ENCODE assay signal across 8 cellular contexts in the genomic region with DNA sequence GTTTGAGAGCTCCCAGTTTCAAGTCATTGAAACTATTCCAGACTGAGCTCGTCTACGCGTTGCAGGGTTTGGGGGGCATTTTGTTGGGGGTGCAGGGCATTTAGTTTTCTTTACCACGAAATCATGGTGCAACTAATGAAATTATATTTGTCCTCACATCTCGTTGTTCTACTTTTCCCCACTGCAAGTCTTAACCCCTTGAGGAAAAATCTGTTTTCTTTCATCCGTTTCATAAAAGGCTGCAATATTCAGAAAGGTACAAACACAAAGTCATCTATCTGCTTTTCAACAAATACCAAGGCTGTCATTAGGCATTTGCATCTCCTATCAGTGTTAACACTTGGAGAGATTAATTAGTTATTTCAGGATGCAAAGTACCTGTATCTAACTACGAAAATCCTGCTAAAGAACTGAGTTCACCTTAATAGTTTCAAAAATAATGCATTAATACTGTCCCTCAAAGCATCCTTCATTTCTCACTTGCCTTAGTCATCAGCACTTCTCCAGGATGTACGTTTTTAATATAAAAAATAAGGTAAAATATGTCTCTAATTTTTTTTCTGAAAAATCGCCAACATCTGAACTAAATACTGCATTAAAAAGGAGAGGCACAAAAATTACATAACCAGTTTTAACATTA. TPM values are rescaled to one million over a fixed set of nuclear protein-coding genes. Genes with fewer than 3 reads are reported as not detected.
DNase-seq lines count a peak whose midpoint lies in the region; ATAC-seq and TF ChIP-seq lines count a peak whose summit lies in the region.

No MANE protein-coding gene starts in this region.

- H3K9me3 ChIP-seq in iPS-18c (ENCODE audit: control insufficient read depth, insufficient read depth, low read length) (no peaks in the 10 kb centered on the region), suprapubic skin (no peaks in the 10 kb centered on the region)

- peak in 1 of 2 donors; percentile 45 for TF ChIP-seq POLR2A in suprapubic skin (IDR thresholded peaks at IDR 0.05)

- H3K27ac ChIP-seq in suprapubic skin = peak overlapping the region; percentile 99

- H3K27ac Mint-ChIP-seq in T-helper 2 cell treated with Interferon-gamma antibody and Interleukin-4, amounts not matched to agents 5 μg/mL and 100 μg/mL, for 36 hours = peak overlapping the region; percentile 98
- H3K27ac Mint-ChIP-seq in activated T-helper 17 cell treated with anti-CD3 and anti-CD28 coated beads, Interleukin-2, amount 50 U/mL, for 72 hours = peak overlapping the region; percentile 97

- H3K9me3 Mint-ChIP-seq in T-helper 2 cell treated with Interferon-gamma antibody and Interleukin-4, amounts not matched to agents 5 μg/mL and 100 μg/mL, for 36 hours = no peaks in the 10 kb centered on the region
- no peaks in the 10 kb centered on the region for H3K9me3 Mint-ChIP-seq in activated T-helper 17 cell treated with anti-CD3 and anti-CD28 coated beads, Interleukin-2, amount 50 U/mL, for 72 hours

- TF ChIP-seq EP300 in suprapubic skin (IDR thresholded peaks at IDR 0.05) = no peak

- H3K4me3 ChIP-seq in iPS-18c (ENCODE audit: insufficient read depth, low read depth, low read length) = peak overlapping the region; percentile 91
- H3K4me3 ChIP-seq in suprapubic skin = peak overlapping the region; percentile 80

- peaks cover 6% of the 10 kb centered on the region for H3K36me3 ChIP-seq in suprapubic skin

- peaks cover 43% of the 10 kb centered on the region for H3K4me1 ChIP-seq in suprapubic skin

- DNase-seq in T-helper 2 cell treated with Interferon-gamma antibody and Interleukin-4, amounts not matched to agents 5 μg/mL and 100 μg/mL, for 36 hours (ENCODE audit: low spot score) = no peak
- no peak for DNase-seq in T-helper 2 cell
- no peak for DNase-seq in suprapubic skin (ENCODE audit: low spot score in 2 of 2)
- no peak for DNase-seq in NOMO-1 treated with dmso at 0.1 percent for 144 hours (lab: John Stamatoyannopoulos, UW; ENCODE audit: unreplicated experiment)

- H3K27me3 Mint-ChIP-seq in T-helper 2 cell treated with Interferon-gamma antibody and Interleukin-4, amounts not matched to agents 5 μg/mL and 100 μg/mL, for 36 hours (ENCODE audit: low read depth) = no peaks in the 10 kb centered on the region
- no peaks in the 10 kb centered on the region for H3K27me3 Mint-ChIP-seq in activated T-helper 17 cell treated with anti-CD3 and anti-CD28 coated beads, Interleukin-2, amount 50 U/mL, for 72 hours

- H3K4me3 Mint-ChIP-seq in T-helper 2 cell treated with Interferon-gamma antibody and Interleukin-4, amounts not matched to agents 5 μg/mL and 100 μg/mL, for 36 hours = peak overlapping the region; percentile 100
- peak overlapping the region; percentile 98 for H3K4me3 Mint-ChIP-seq in activated T-helper 17 cell treated with anti-CD3 and anti-CD28 coated beads, Interleukin-2, amount 50 U/mL, for 72 hours

- peaks cover 23% of the 10 kb centered on the region for H3K36me3 Mint-ChIP-seq in T-helper 2 cell treated with Interferon-gamma antibody and Interleukin-4, amounts not matched to agents 5 μg/mL and 100 μg/mL, for 36 hours (ENCODE audit: low read depth)
- peaks cover 73% of the 10 kb centered on the region for H3K36me3 Mint-ChIP-seq in activated T-helper 17 cell treated with anti-CD3 and anti-CD28 coated beads, Interleukin-2, amount 50 U/mL, for 72 hours (ENCODE audit: low read depth)

- WGBS in suprapubic skin = 1% methylated on average over 9 of the region's 9 CpGs

- no peak for TF ChIP-seq CTCF in suprapubic skin (IDR thresholded peaks at IDR 0.05)

- no peaks in the 10 kb centered on the region for H3K27me3 ChIP-seq in suprapubic skin

- no peak for ATAC-seq in activated T-helper 17 cell treated with anti-CD3 and anti-CD28 coated beads, Interleukin-2, amount 50 U/mL, for 72 hours (replicated peaks)
- no peak for ATAC-seq in HG03354 (IDR thresholded peaks at IDR 0.05; ENCODE audit: poor library complexity, severe bottlenecking, unreplicated experiment)
- no peak for ATAC-seq in HG03521 (IDR thresholded peaks at IDR 0.05; ENCODE audit: unreplicated experiment)

- peaks cover 29% of the 10 kb centered on the region for H3K4me1 Mint-ChIP-seq in T-helper 2 cell treated with Interferon-gamma antibody and Interleukin-4, amounts not matched to agents 5 μg/mL and 100 μg/mL, for 36 hours (ENCODE audit: low read depth)
- peaks cover 19% of the 10 kb centered on the region for H3K4me1 Mint-ChIP-seq in activated T-helper 17 cell treated with anti-CD3 and anti-CD28 coated beads, Interleukin-2, amount 50 U/mL, for 72 hours

RNA-seq across cellular contexts. Expression of a gene that starts 1.9 kb away (rescaled TPM):
- total RNA-seq in activated T-helper 17 cell treated with anti-CD3 and anti-CD28 coated beads, Interleukin-2, amount 50 U/mL, for 72 hours = 10 to 100 TPM; 17.5 to 60.9 TPM
- 10 to 100 TPM; 30.1 to 84.4 (median 49.6) TPM for total RNA-seq in suprapubic skin
